Comparison of ENCODE assay signal across 12 cellular contexts in genomic region chr1:63487336-63488065, GRCh38. TPM values are rescaled to one million over a fixed set of nuclear protein-coding genes. Genes with fewer than 3 reads are reported as not detected.
DNase-seq lines count a peak whose midpoint lies in the region; TF ChIP-seq lines count a peak whose summit lies in the region.
"Had no signal": no experiment of that assay in that cellular context is flagged by ENCODE, and none has a peak within 500 bp of the region (broad histone marks: within the 10 kb centered on the region; RNA-seq: fewer than 3 reads in every experiment).

No MANE protein-coding gene starts in this region.

- 87 to 90% methylated on average over 8 of the region's 8 CpGs for WGBS in lower leg skin, 2 donors

- TF ChIP-seq CTCF in BJ (IDR thresholded peaks at IDR 0.05; ENCODE audit: insufficient read depth, low read depth, low read length): no peak
- TF ChIP-seq CTCF in lower leg skin (IDR thresholded peaks at IDR 0.05): no peak

- TF ChIP-seq POLR2A in lower leg skin (IDR thresholded peaks at IDR 0.05): no peak

- intact Hi-C loops in lower leg skin (cut with DNase I; ENCODE audit: low total_unique reads): no loop called here

- DNase-seq in BJ (ENCODE audit: low read depth) (peak; percentile 15), M059J (ENCODE audit: low read depth) (peak; percentile 65), epithelial cell of prostate (ENCODE audit: low read depth, low spot score) (peak; percentile 20), iris pigment epithelial cell (ENCODE audit: low read depth) (peak; percentile 84), islet precursor cell (no peak), LoVo (ENCODE audit: low spot score) (no peak), cerebellar nuclear complex (lab: John Stamatoyannopoulos, UW) (no peak), lower leg skin (ENCODE audit: low spot score in 2 of 2) (no peak)
- DNase-seq: activated CD8-positive, alpha-beta memory T cell treated with anti-CD3 and anti-CD28 coated beads, Interleukin-2, amount 10 ng/mL, durations not matched to agents 7 days and 5 days; activated naive CD4-positive, alpha-beta T cell treated with anti-CD3 and anti-CD28 coated beads, Interleukin-2, amount 50 U/mL, for 16 hours; psoas muscle had no signal

- POLR2A ChIA-PET in BJ (lab: Charles Lee): no interaction called here

- H3K36me3 ChIP-seq in BJ (ENCODE audit: control insufficient read depth, insufficient read depth, low read length): no peaks in the 10 kb centered on the region

- H3K27me3 ChIP-seq in BJ (ENCODE audit: control insufficient read depth, insufficient read depth, low read length): no peaks in the 10 kb centered on the region

- CTCF ChIA-PET in BJ (lab: Yijun Ruan, JAX): no interaction called here

- no peak overlapping the region for H3K27ac ChIP-seq in epithelial cell of prostate
- H3K27ac ChIP-seq: psoas muscle, VCaP had no signal

- no peak overlapping the region for H3K4me3 ChIP-seq in BJ (ENCODE audit: low read depth, low read length)
- no peak overlapping the region for H3K4me3 ChIP-seq in lower leg skin (ENCODE audit: low read depth, poor library complexity, severe bottlenecking)
- H3K4me3 ChIP-seq: psoas muscle had no signal

RNA-seq across cellular contexts. Expression of gene ITGB3BP, which starts 35.5 kb away (rescaled TPM):
- polyA plus RNA-seq in BJ (2011; rRNA removed): 5.5 and 11.8 TPM in 2 replicates
- polyA minus RNA-seq in BJ (2011; rRNA and poly(A)+ RNA removed): 1.4 and 2.6 TPM in 2 replicates
- 63.0 and 69.4 TPM in 2 replicates for total RNA-seq in M059J (2014; rRNA removed; shearing (Covaris generic))
- total RNA-seq in lower leg skin: 10 to 100 TPM in 1 of 4 donors, 1 to 10 TPM in 3; 7.0 to 11.7 (median 8.9) TPM

RNA-seq across cellular contexts. Expression of gene EFCAB7, which starts 35.8 kb away (rescaled TPM):
- polyA plus RNA-seq in BJ (2011; rRNA removed): 0.98 and 2.2 TPM in 2 replicates
- polyA minus RNA-seq in BJ (2011; rRNA and poly(A)+ RNA removed): 0.82 and 1.00 TPM in 2 replicates
- total RNA-seq in M059J (2014; rRNA removed; shearing (Covaris generic)): 5.1 and 6.9 TPM in 2 replicates
- 10 to 100 TPM in 1 of 4 donors, 1 to 10 TPM in 3; 3.2 to 10.9 (median 7.1) TPM for total RNA-seq in lower leg skin

Comparison
In these comparisons a context has a peak if more than half of its experiments do, and no peak if none do; other contexts are left out.
1. DNase-seq: peak in BJ (single experiment), M059J (single experiment), epithelial cell of prostate (single experiment) and iris pigment epithelial cell (single experiment); none in islet precursor cell (single experiment), LoVo (single experiment), cerebellar nuclear complex (0 of 2) and lower leg skin (0 of 2).